17 cellular contexts compared by ENCODE assay signal in the genomic region with DNA sequence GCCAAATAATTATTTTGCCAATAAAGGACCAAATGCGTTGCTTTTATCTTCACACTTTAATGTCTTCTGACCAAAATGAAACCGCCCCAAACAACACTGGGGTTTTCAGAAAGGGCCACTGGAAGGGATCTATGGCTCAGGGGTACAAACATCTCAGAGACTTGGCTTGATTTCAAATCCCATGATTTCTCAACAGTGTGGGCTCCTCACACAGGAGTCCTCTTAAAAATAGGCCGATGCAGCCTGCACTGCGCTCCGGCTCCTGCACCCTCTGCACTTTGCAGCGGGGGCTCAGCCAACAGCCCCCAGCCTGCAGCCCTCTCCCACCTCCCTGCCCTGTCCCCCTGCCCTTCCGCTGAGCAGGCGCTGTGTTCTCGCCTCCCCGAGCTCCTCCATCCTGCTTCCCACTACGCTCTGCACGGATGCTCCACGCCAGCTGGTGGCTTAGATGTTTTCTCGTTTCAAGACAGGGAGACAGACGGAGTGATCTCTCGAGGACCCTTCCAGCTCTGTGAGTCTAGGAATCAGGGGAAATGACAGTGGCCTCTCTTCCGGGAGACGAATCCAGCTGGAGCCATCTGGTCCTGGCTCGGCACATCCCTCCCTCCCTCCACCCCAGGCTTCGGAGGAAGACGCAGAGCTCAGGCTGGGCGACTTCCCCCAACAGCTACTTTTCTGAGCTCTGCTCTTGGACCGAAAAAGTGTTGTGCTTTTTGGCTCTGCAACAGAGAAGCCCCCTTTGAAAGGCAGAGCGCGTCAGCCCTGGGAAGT.
A peak's percentile ranks its signal among the peaks of the same experiment; 100 is the strongest.
DNase-seq lines count a peak whose midpoint lies in the region; ATAC-seq and TF ChIP-seq lines count a peak whose summit lies in the region.
"Had no signal": no experiment of that assay in that cellular context is flagged by ENCODE, and none has a peak within 500 bp of the region (broad histone marks: within the 10 kb centered on the region; RNA-seq: fewer than 3 reads in every experiment).

No MANE protein-coding gene starts in this region.

- H3K27me3 ChIP-seq in ACC112 (ENCODE audit: insufficient read depth, low read length) (peaks cover 65% of the 10 kb centered on the region), tibial nerve (no peaks in the 10 kb centered on the region)

- intact Hi-C loops in Right ventricle myocardium superior (cut with DNase I) = no loop called here

- H3K27me3 Mint-ChIP-seq in nephron (ENCODE audit: low read depth) = peaks cover 16% of the 10 kb centered on the region
- H3K27me3 Mint-ChIP-seq: activated naive CD8-positive, alpha-beta T cell had no signal

- WGBS in tibial nerve, 2 donors = 61 to 72% methylated on average over 21 to 25 of the region's 25 CpGs

- TF ChIP-seq CTCF in nephron (IDR thresholded peaks at IDR 0.05; ENCODE audit: unreplicated experiment in 3 of 3) (no peak), tibial nerve (IDR thresholded peaks at IDR 0.05) (no peak)

- H3K36me3 Mint-ChIP-seq in nephron (ENCODE audit: low read depth) = no peaks in the 10 kb centered on the region
- H3K36me3 Mint-ChIP-seq: activated CD8-positive, alpha-beta memory T cell treated with anti-CD3 and anti-CD28 coated beads, Interleukin-2, amount 10 ng/mL, durations not matched to agents 7 days and 5 days; activated naive CD8-positive, alpha-beta T cell; natural killer cell had no signal

- DNase-seq in NCI-H82 treated with DMSO at 0.1 percent for 48 hours (lab: John Stamatoyannopoulos, UW; ENCODE audit: unreplicated experiment) (peak; percentile 55), Right ventricle myocardium superior (peak; percentile 76), tibial nerve (ENCODE audit: low spot score in 2 of 2) (no peak), medulla oblongata (ENCODE audit: extremely low spot score) (no peak), ureter (ENCODE audit: low spot score) (no peak)
- no peak for DNase-seq in stimulated activated CD4-positive, alpha-beta T cell treated with anti-CD3 and anti-CD28 coated beads, Interleukin-4, amount 100 ng/mL, for 1 hour
- DNase-seq: activated CD8-positive, alpha-beta memory T cell treated with anti-CD3 and anti-CD28 coated beads, Interleukin-2, amount 10 ng/mL, durations not matched to agents 7 days and 5 days; natural killer cell; NCI-H2081; NK-92 treated with Interleukin-12 subunit alpha and Interleukin-12 subunit beta, amount 100 ng/mL, for 24 hours; SIG-M5 had no signal

- peak; percentile 70 for ATAC-seq in Right ventricle myocardium superior (ENCODE audit: poor library complexity)
- ATAC-seq: A549; activated CD8-positive, alpha-beta memory T cell treated with anti-CD3 and anti-CD28 coated beads, Interleukin-2, amount 10 ng/mL, durations not matched to agents 7 days and 5 days; natural killer cell had no signal

- H3K9me3 ChIP-seq in tibial nerve = no peaks in the 10 kb centered on the region
- H3K9me3 ChIP-seq: A549, tibial artery had no signal

- no peak for TF ChIP-seq EP300 in tibial nerve (IDR thresholded peaks at IDR 0.05)

- no peak overlapping the region for H3K27ac ChIP-seq in ACC112 (ENCODE audit: low read depth, low read length)
- no peak overlapping the region for H3K27ac ChIP-seq in tibial nerve
- H3K27ac ChIP-seq: A549, skin epidermis, tibial artery had no signal

- no peaks in the 10 kb centered on the region for H3K9me3 Mint-ChIP-seq in nephron
- H3K9me3 Mint-ChIP-seq: natural killer cell had no signal

- peak overlapping the region; percentile 88 to 98 (median 93) for H3K27ac Mint-ChIP-seq in nephron
- H3K27ac Mint-ChIP-seq: activated CD8-positive, alpha-beta memory T cell treated with anti-CD3 and anti-CD28 coated beads, Interleukin-2, amount 10 ng/mL, durations not matched to agents 7 days and 5 days; activated naive CD8-positive, alpha-beta T cell; natural killer cell had no signal

- peaks cover 38% of the 10 kb centered on the region for H3K4me1 Mint-ChIP-seq in nephron
- H3K4me1 Mint-ChIP-seq: activated CD8-positive, alpha-beta memory T cell treated with anti-CD3 and anti-CD28 coated beads, Interleukin-2, amount 10 ng/mL, durations not matched to agents 7 days and 5 days; natural killer cell had no signal

- H3K36me3 ChIP-seq in ACC112 (ENCODE audit: insufficient read depth, low read length) (no peaks in the 10 kb centered on the region), tibial nerve (no peaks in the 10 kb centered on the region)
- H3K36me3 ChIP-seq: tibial artery had no signal

- peak overlapping the region; percentile 40 to 76 (median 68) for H3K4me3 Mint-ChIP-seq in nephron
- H3K4me3 Mint-ChIP-seq: activated CD8-positive, alpha-beta memory T cell treated with anti-CD3 and anti-CD28 coated beads, Interleukin-2, amount 10 ng/mL, durations not matched to agents 7 days and 5 days; activated naive CD8-positive, alpha-beta T cell; natural killer cell had no signal

- TF ChIP-seq POLR2A in tibial nerve (IDR thresholded peaks at IDR 0.05) = no peak

- no peaks in the 10 kb centered on the region for H3K79me2 ChIP-seq in ACC112 (ENCODE audit: control insufficient read depth, insufficient read depth, low read length, unreplicated experiment)

- H2AFZ ChIP-seq in ACC112 (ENCODE audit: low read length, unreplicated experiment) = peak overlapping the region; percentile 41

- H3K4me3 ChIP-seq in ACC112 (ENCODE audit: low read depth, low read length) = peak overlapping the region; percentile 57
- no peak overlapping the region for H3K4me3 ChIP-seq in tibial nerve
- H3K4me3 ChIP-seq: A549, skin epidermis, tibial artery had no signal

- no peaks in the 10 kb centered on the region for H3K4me1 ChIP-seq in ACC112 (ENCODE audit: control insufficient read depth, insufficient read depth, low read length, unreplicated experiment)
- peaks cover 0 to 4% (median 2%) of the 10 kb centered on the region in 4 donors for H3K4me1 ChIP-seq in tibial nerve
- H3K4me1 ChIP-seq: A549, tibial artery had no signal

Comparison
In these comparisons a context has a peak if more than half of its experiments do, and no peak if none do; other contexts are left out.
1. DNase-seq: peak in NCI-H82 treated with DMSO at 0.1 percent for 48 hours (single experiment) and Right ventricle myocardium superior (single experiment); none in tibial nerve (0 of 2), medulla oblongata (single experiment), stimulated activated CD4-positive, alpha-beta T cell treated with anti-CD3 and anti-CD28 coated beads, Interleukin-4, amount 100 ng/mL, for 1 hour (single experiment) and ureter (single experiment).